Comparison of ENCODE assay signal across 18 cellular contexts in genomic region chr6:38805682-38806081, GRCh38.
A peak's percentile ranks its signal among the peaks of the same experiment; 100 is the strongest.
DNase-seq lines count a peak whose midpoint lies in the region; ATAC-seq, FAIRE-seq and TF ChIP-seq lines count a peak whose summit lies in the region.
"Had no signal": no experiment of that assay in that cellular context is flagged by ENCODE, and none has a peak within 500 bp of the region (broad histone marks: within the 10 kb centered on the region; RNA-seq: fewer than 3 reads in every experiment).

No MANE protein-coding gene starts in this region.

- no peak overlapping the region for H3K9ac ChIP-seq in HepG2 (ENCODE audit: insufficient read depth, low read depth, low read length)
- no peak overlapping the region for H3K9ac ChIP-seq in OCI-LY3 (ENCODE audit: low read length)
- no peak overlapping the region for H3K9ac ChIP-seq in GM23248
- H3K9ac ChIP-seq: BLaER1 treated with 17β-estradiol and CSF1 and Interleukin-3, amounts not matched to agents 10 nM and 100 nM had no signal

- no peak for TF ChIP-seq RAD21 in HepG2 (CRISPR knock-in tag; IDR thresholded peaks at IDR 0.05)

- H3K4me3 ChIP-seq in HepG2 (replicated peaks in 1 of 3; ENCODE audit: insufficient read depth in 1 of 3, low read depth in 2 of 3, low read length in 3 of 3) (no peak overlapping the region), right lobe of liver (no peak overlapping the region), OCI-LY3 (ENCODE audit: low read length) (no peak overlapping the region), small intestine (ENCODE audit: low read depth in 1 of 2, low read length in 2 of 2) (no peak overlapping the region), GM23248 (no peak overlapping the region)
- H3K4me3 ChIP-seq: BLaER1 treated with 17β-estradiol and CSF1 and Interleukin-3, amounts not matched to agents 10 nM and 100 nM; GM23338 had no signal

- H4K20me1 ChIP-seq in HepG2 (ENCODE audit: insufficient read depth, low read length) (no peaks in the 10 kb centered on the region), OCI-LY3 (ENCODE audit: insufficient read depth, low read length) (no peaks in the 10 kb centered on the region), GM23248 (ENCODE audit: insufficient read depth) (no peaks in the 10 kb centered on the region)
- H4K20me1 ChIP-seq: BLaER1 treated with 17β-estradiol and CSF1 and Interleukin-3, amounts not matched to agents 10 nM and 100 nM had no signal

- H3K9me3 ChIP-seq in HepG2 (ENCODE audit: low read length) (no peaks in the 10 kb centered on the region), right lobe of liver (no peaks in the 10 kb centered on the region), OCI-LY3 (ENCODE audit: insufficient read depth, low read length) (no peaks in the 10 kb centered on the region), small intestine (ENCODE audit: control insufficient read depth, low read depth) (no peaks in the 10 kb centered on the region), GM23248 (ENCODE audit: low read depth) (no peaks in the 10 kb centered on the region)
- H3K9me3 ChIP-seq: BLaER1 treated with 17β-estradiol and CSF1 and Interleukin-3, amounts not matched to agents 10 nM and 100 nM had no signal

- H3K4me1 Mint-ChIP-seq in naive thymus-derived CD8-positive, alpha-beta T cell, result no peaks in the 10 kb centered on the region
- H3K4me1 Mint-ChIP-seq: CD4-positive, CD25-positive, alpha-beta regulatory T cell; GM23338 had no signal

- H3K27me3 ChIP-seq in HepG2 (ENCODE audit: control insufficient read depth in 1 of 2, insufficient read depth in 2 of 2, low read length in 2 of 2), result no peaks in the 10 kb centered on the region
- no peaks in the 10 kb centered on the region for H3K27me3 ChIP-seq in right lobe of liver
- H3K27me3 ChIP-seq in OCI-LY3 (ENCODE audit: low read depth, low read length), result 0 out of 2 replicates have a peak, but pooled peaks cover 4% of the 10 kb centered on the region
- H3K27me3 ChIP-seq in small intestine (ENCODE audit: control insufficient read depth in 2 of 2, insufficient read depth in 2 of 2, low read length in 2 of 2), result peaks cover 0 to 3% of the 10 kb centered on the region in 2 donors
- H3K27me3 ChIP-seq in GM23248 (replicated peaks; ENCODE audit: insufficient read depth), result no peaks in the 10 kb centered on the region
- H3K27me3 ChIP-seq: BLaER1 treated with 17β-estradiol and CSF1 and Interleukin-3, amounts not matched to agents 10 nM and 100 nM had no signal

- H2AFZ ChIP-seq in HepG2 (ENCODE audit: low read length), result no peak overlapping the region
- no peak overlapping the region for H2AFZ ChIP-seq in OCI-LY3 (ENCODE audit: low read depth, low read length)
- H2AFZ ChIP-seq in GM23248, result no peak overlapping the region
- H2AFZ ChIP-seq: GM23338 had no signal

- in situ Hi-C loops in HepG2 (cut with HindIII; ENCODE audit: extremely low pct_ligation_motif_present, low pct_unique_long_range_greater_than_20kb), result no loop called here
- in situ Hi-C loops in GM23248 (cut with MboI), result no loop called here

- ATAC-seq in HepG2 (no peak), right lobe of liver (no peak)
- no peak for ATAC-seq in activated CD4-positive, CD25-positive, alpha-beta regulatory T cell treated with anti-CD3 and anti-CD28 coated beads, Interleukin-2, amount 50 U/mL, for 24 hours
- no peak for ATAC-seq in naive thymus-derived CD8-positive, alpha-beta T cell

- DNase-seq in HepG2 (ENCODE audit: low spot score), result no peak
- DNase-seq in right lobe of liver, result no peak
- peak; percentile 44 for DNase-seq in dermis blood vessel endothelial cell
- peak; percentile 69 for DNase-seq in small intestine
- no peak for DNase-seq in GM23248
- no peak for DNase-seq in naive thymus-derived CD8-positive, alpha-beta T cell
- DNase-seq: 8988T; ACHN; Calu3; CD4-positive, CD25-positive, alpha-beta regulatory T cell; DMS153; EL had no signal

- intact Hi-C loops in HepG2 (cut with micrococcal nuclease; ENCODE audit: unreplicated experiment), result no loop called here
- intact Hi-C loops in right lobe of liver (cut with DNase I), result no loop called here

- H3K27me3 Mint-ChIP-seq in naive thymus-derived CD8-positive, alpha-beta T cell, result peaks cover 18 to 56% (median 30%) of the 10 kb centered on the region in 5 donors

- H3K4me3 Mint-ChIP-seq in naive thymus-derived CD8-positive, alpha-beta T cell, result no peak overlapping the region
- H3K4me3 Mint-ChIP-seq: CD4-positive, CD25-positive, alpha-beta regulatory T cell; GM23338 had no signal

- TF ChIP-seq EP300 in HepG2 (IDR thresholded peaks at IDR 0.05; ENCODE audit: low read depth in 2 of 2, low read length in 2 of 2) (no peak), HepG2 (CRISPR knock-in tag; IDR thresholded peaks at IDR 0.05; ENCODE audit: borderline replicate concordance) (no peak)

- WGBS in HepG2 (ENCODE audit: low lambda C conversion rate), result 13% methylated on average over 2 of the region's 2 CpGs
- 49% methylated on average over 2 of the region's 2 CpGs for WGBS in right lobe of liver (ENCODE audit: insufficient coverage, low coverage, low lambda C conversion rate, missing lambda C conversion rate)
- 13 to 38% (median 15%) methylated on average over 2 of the region's 2 CpGs for WGBS in small intestine, 3 donors
- WGBS in GM23248 (ENCODE audit: low coverage in 1 of 2, low lambda C conversion rate in 2 of 2, missing lambda C conversion rate in 2 of 2), 2 experiments, result 28 to 30% methylated on average over 2 of the region's 2 CpGs

- no peaks in the 10 kb centered on the region for H3K36me3 Mint-ChIP-seq in naive thymus-derived CD8-positive, alpha-beta T cell
- H3K36me3 Mint-ChIP-seq: CD4-positive, CD25-positive, alpha-beta regulatory T cell had no signal

- H3K4me1 ChIP-seq in HepG2 (ENCODE audit: insufficient read depth, low read length) (no peaks in the 10 kb centered on the region), right lobe of liver (no peaks in the 10 kb centered on the region), OCI-LY3 (ENCODE audit: low read length) (peaks cover 25% of the 10 kb centered on the region), small intestine (ENCODE audit: control insufficient read depth in 2 of 2, insufficient read depth in 1 of 2, low read depth in 1 of 2, low read length in 1 of 2) (no peaks in the 10 kb centered on the region), GM23248 (ENCODE audit: insufficient read depth) (no peaks in the 10 kb centered on the region)

- no peaks in the 10 kb centered on the region for H3K79me2 ChIP-seq in HepG2 (ENCODE audit: insufficient read depth, low read length)
- H3K79me2 ChIP-seq in OCI-LY3 (ENCODE audit: low read length), result no peaks in the 10 kb centered on the region
- no peaks in the 10 kb centered on the region for H3K79me2 ChIP-seq in GM23248 (ENCODE audit: insufficient read depth)

- H3K36me3 ChIP-seq in HepG2 (replicated peaks in 1 of 2; ENCODE audit: control insufficient read depth in 1 of 2, insufficient read depth in 2 of 2, low read length in 2 of 2) (no peaks in the 10 kb centered on the region), right lobe of liver (no peaks in the 10 kb centered on the region), OCI-LY3 (replicated peaks; ENCODE audit: low read depth, low read length) (no peaks in the 10 kb centered on the region), small intestine (ENCODE audit: control insufficient read depth in 2 of 2, insufficient read depth in 2 of 2, low read length in 2 of 2) (no peaks in the 10 kb centered on the region), GM23248 (ENCODE audit: low read depth) (no peaks in the 10 kb centered on the region)
- H3K36me3 ChIP-seq: BLaER1 treated with 17β-estradiol and CSF1 and Interleukin-3, amounts not matched to agents 10 nM and 100 nM had no signal

- H3K4me2 ChIP-seq in HepG2 (ENCODE audit: low read depth, low read length), result no peak overlapping the region
- H3K4me2 ChIP-seq in OCI-LY3 (ENCODE audit: low read length), result peak overlapping the region; percentile 31
- H3K4me2 ChIP-seq in GM23248 (ENCODE audit: unreplicated experiment), result no peak overlapping the region
- H3K4me2 ChIP-seq: BLaER1 treated with 17β-estradiol and CSF1 and Interleukin-3, amounts not matched to agents 10 nM and 100 nM; GM23338 had no signal

- no peaks in the 10 kb centered on the region for H3K9me2 ChIP-seq in GM23248 (ENCODE audit: insufficient read depth)

- TF ChIP-seq POLR2A in HepG2 (IDR thresholded peaks at IDR 0.05; ENCODE audit: insufficient read depth in 1 of 2, low read depth in 2 of 2, low read length in 2 of 2) (no peak), right lobe of liver (IDR thresholded peaks at IDR 0.05) (no peak)

- CTCF ChIA-PET in HepG2 (lab: Yijun Ruan, JAX; ENCODE audit: low intra/inter-chr PET ratio, low total read pairs), result no interaction called here

- TF ChIP-seq CTCF in HepG2 (CRISPR knock-in tag; IDR thresholded peaks at IDR 0.05) (no peak), right lobe of liver (IDR thresholded peaks at IDR 0.05) (no peak), OCI-LY3 (IDR thresholded peaks at IDR 0.05; ENCODE audit: low read depth, low read length) (no peak)

- no peak overlapping the region for H3K27ac ChIP-seq in HepG2 (ENCODE audit: extremely low read length, insufficient read depth, low read length)
- H3K27ac ChIP-seq in right lobe of liver, result no peak overlapping the region
- H3K27ac ChIP-seq in OCI-LY3 (ENCODE audit: low read length), result no peak overlapping the region
- no peak overlapping the region for H3K27ac ChIP-seq in small intestine (ENCODE audit: low read depth in 1 of 2, low read length in 1 of 2)
- H3K27ac ChIP-seq in GM23248, result no peak overlapping the region
- H3K27ac ChIP-seq: BLaER1 treated with 17β-estradiol and CSF1 and Interleukin-3, amounts not matched to agents 10 nM and 100 nM had no signal

- no peak overlapping the region for H3K27ac Mint-ChIP-seq in naive thymus-derived CD8-positive, alpha-beta T cell
- H3K27ac Mint-ChIP-seq: CD4-positive, CD25-positive, alpha-beta regulatory T cell; GM23338 had no signal

- POLR2A ChIA-PET in HepG2 (lab: Yijun Ruan, JAX), result no interaction called here
- POLR2A ChIA-PET in naive thymus-derived CD8-positive, alpha-beta T cell (lab: Charles Lee), result no interaction called here

- no peak for FAIRE-seq in HepG2 (lab: Jason Lieb, UNC)
- no peak for FAIRE-seq in small intestine (lab: Jason Lieb, UNC)
- FAIRE-seq: G401.6, GM12892 had no signal

- H3F3A ChIP-seq in GM23248 (ENCODE audit: insufficient read depth), result no peaks in the 10 kb centered on the region

- BruUV-seq in HepG2 (replicated peaks; lab: Mats Ljungman, UMichigan), result no TSS peak

- H3K9me3 Mint-ChIP-seq in naive thymus-derived CD8-positive, alpha-beta T cell, result peaks cover 0 to 2% (median 0%) of the 10 kb centered on the region in 9 donors
- H3K9me3 Mint-ChIP-seq: CD4-positive, CD25-positive, alpha-beta regulatory T cell; GM23338 had no signal

TF ChIP-seq in HepG2, 621 proteins besides CTCF, POLR2A, EP300 and RAD21 (continues in another document):
- TF ChIP-seq ATF7 (IDR thresholded peaks at IDR 0.05) (peak; percentile 32; the same call in 1 of the 2 replicates), ATF7 (CRISPR knock-in tag; IDR thresholded peaks at IDR 0.05) (no peak), CREB1 (IDR thresholded peaks at IDR 0.05) (peak; percentile 86), CREB1 (CRISPR knock-in tag; IDR thresholded peaks at IDR 0.05) (no peak)

Comparison
In these comparisons a context has a peak if more than half of its experiments do, and no peak if none do; other contexts are left out.
1. DNase-seq: peak in dermis blood vessel endothelial cell (single experiment) and small intestine (single experiment); none in HepG2 (single experiment), right lobe of liver (0 of 3), GM23248 (single experiment) and naive thymus-derived CD8-positive, alpha-beta T cell (0 of 10).